7 cellular contexts compared by ENCODE assay signal in the genomic region with DNA sequence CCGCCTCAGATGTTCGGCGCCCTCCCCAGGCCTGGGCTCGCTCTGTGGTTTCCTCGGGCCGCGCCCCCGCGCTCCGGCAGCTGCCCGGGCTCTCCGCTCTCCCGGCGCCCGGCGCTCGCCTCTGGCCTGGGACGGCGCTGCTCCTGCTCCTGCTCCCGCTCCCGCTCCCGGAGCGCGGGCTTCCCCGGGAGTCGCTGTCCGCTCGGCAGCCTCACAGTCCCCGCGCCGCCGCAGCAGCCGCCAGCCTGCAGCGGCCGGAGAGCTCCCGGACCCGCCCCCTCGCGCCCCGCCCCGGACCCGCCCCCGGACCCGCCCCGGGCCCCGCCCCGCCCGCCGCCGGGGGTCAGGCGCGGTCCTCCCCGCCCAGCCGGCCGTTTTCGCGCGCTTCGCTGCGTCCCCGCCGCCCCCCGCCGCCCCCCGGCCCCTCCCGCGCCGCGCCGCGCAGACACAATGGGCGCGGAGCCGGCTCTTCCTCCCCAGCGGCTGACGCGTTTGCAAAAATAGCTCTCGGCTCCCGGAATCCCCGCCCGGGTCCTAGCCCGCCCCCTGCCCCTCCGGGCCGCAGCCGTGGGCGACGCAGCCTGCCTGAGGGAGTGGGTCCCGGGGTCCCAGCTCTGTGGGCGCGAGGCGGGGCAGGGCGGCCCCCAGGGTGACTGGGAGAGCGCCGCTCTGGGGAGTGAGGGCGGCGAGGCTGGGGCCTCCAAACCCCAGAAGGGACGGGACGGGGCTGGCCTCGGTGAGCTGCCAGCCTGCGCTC. TPM values are rescaled to one million over a fixed set of nuclear protein-coding genes. Genes with fewer than 3 reads are reported as not detected.
DNase-seq lines count a peak whose midpoint lies in the region; ATAC-seq, FAIRE-seq and TF ChIP-seq lines count a peak whose summit lies in the region.

Gene ARL4C, minus strand, starts transcription at position 247 of the 757 bp plus-strand sequence. CDS start 495 bp downstream, outside the sequence.

- CTCF ChIA-PET in activated CD4-positive, alpha-beta T cell treated with anti-CD3 and anti-CD28 coated beads for 36 hours (lab: Charles Lee) = interaction anchor here (0.6 to 1.8 kb wide), 8 partner anchors 45 to 374 kb away, joined by 3 to 6 read pairs (median 3); no protein-coding TSS in a partner anchor

- peaks cover 28% of the 10 kb centered on the region for H3K36me3 Mint-ChIP-seq in activated CD4-positive, alpha-beta T cell treated with anti-CD3 and anti-CD28 coated beads for 36 hours (ENCODE audit: low read depth)

- H3K27me3 Mint-ChIP-seq in activated CD4-positive, alpha-beta T cell treated with anti-CD3 and anti-CD28 coated beads for 36 hours = no peaks in the 10 kb centered on the region

- no peak for FAIRE-seq in GM12892 (lab: Jason Lieb, UNC)

- DNase-seq in GM12892 (ENCODE audit: insufficient read length) (peak; percentile 69), NCI-H146 treated with DMSO at 0.1 percent for 48 hours (lab: John Stamatoyannopoulos, UW; ENCODE audit: unreplicated experiment) (peak; percentile 31)
- DNase-seq in activated CD4-positive, alpha-beta T cell treated with anti-CD3 and anti-CD28 coated beads for 36 hours = peak; percentile 74
- DNase-seq in stimulated activated CD4-positive, alpha-beta T cell treated with anti-CD3 and anti-CD28 coated beads, Interleukin-2, amount 100 ng/mL, for 24 hours = peak; percentile 58 to 66

- ATAC-seq in HG02571 (IDR thresholded peaks at IDR 0.05; ENCODE audit: unreplicated experiment) = peak; percentile 46
- ATAC-seq in activated CD4-positive, alpha-beta T cell treated with anti-CD3 and anti-CD28 coated beads for 36 hours = peak; percentile 21

- TF ChIP-seq POLR2A in GM12892 (IDR thresholded peaks at IDR 0.05; ENCODE audit: low read depth, low read length) = no peak

- H3K27ac Mint-ChIP-seq in activated CD4-positive, alpha-beta T cell treated with anti-CD3 and anti-CD28 coated beads for 36 hours = peak within 1 kb of the TSS; percentile 98

- peaks cover 36% of the 10 kb centered on the region for H3K4me1 Mint-ChIP-seq in activated CD4-positive, alpha-beta T cell treated with anti-CD3 and anti-CD28 coated beads for 36 hours

- peak within 1 kb of the TSS; percentile 96 for H3K4me3 Mint-ChIP-seq in activated CD4-positive, alpha-beta T cell treated with anti-CD3 and anti-CD28 coated beads for 36 hours

- intact Hi-C loops in activated CD4-positive, alpha-beta T cell treated with anti-CD3 and anti-CD28 coated beads for 36 hours (cut with DNase I, micrococcal nuclease) = loop anchor here in 1 of 2 experiments (1.0 to 5.0 kb wide), 5 partner anchors 73 to 642 kb away; partner anchors contain the start of gene HJURP

- H3K9me3 Mint-ChIP-seq in activated CD4-positive, alpha-beta T cell treated with anti-CD3 and anti-CD28 coated beads for 36 hours (ENCODE audit: low read depth) = no peaks in the 10 kb centered on the region

- peak within 1 kb of the TSS; percentile 15 for H3K27ac ChIP-seq in cingulate gyrus (ENCODE audit: low read depth, low read length)
- peak within 1 kb of the TSS; percentile 81 for H3K27ac ChIP-seq in layer of hippocampus (ENCODE audit: low read depth, low read length)

- POLR2A ChIA-PET in activated CD4-positive, alpha-beta T cell treated with anti-CD3 and anti-CD28 coated beads for 36 hours (lab: Charles Lee) = interaction anchor here (0.6 to 2.5 kb wide), 8 partner anchors 45 to 207 kb away, joined by 3 to 12 read pairs (median 6); no protein-coding TSS in a partner anchor

- peaks cover 2% of the 10 kb centered on the region for H3K27me3 ChIP-seq in layer of hippocampus (ENCODE audit: control insufficient read depth, insufficient read depth, low read length)

RNA-seq across cellular contexts. Expression of gene ARL4C, which starts in this region (rescaled TPM):
- 1.4 TPM for polyA plus RNA-seq in GM12892 (2012; ENCODE audit: missing spikeins)
- 10 to 100 TPM; 27.2 to 32.8 TPM for total RNA-seq in activated CD4-positive, alpha-beta T cell treated with anti-CD3 and anti-CD28 coated beads for 36 hours

Comparison
In these comparisons a context has a peak if more than half of its experiments do, and no peak if none do; other contexts are left out.
1. Peak in every context shown above with its lines: DNase-seq, ATAC-seq and H3K27ac ChIP-seq.